Comparison of ENCODE assay signal across 14 cellular contexts in the genomic region with DNA sequence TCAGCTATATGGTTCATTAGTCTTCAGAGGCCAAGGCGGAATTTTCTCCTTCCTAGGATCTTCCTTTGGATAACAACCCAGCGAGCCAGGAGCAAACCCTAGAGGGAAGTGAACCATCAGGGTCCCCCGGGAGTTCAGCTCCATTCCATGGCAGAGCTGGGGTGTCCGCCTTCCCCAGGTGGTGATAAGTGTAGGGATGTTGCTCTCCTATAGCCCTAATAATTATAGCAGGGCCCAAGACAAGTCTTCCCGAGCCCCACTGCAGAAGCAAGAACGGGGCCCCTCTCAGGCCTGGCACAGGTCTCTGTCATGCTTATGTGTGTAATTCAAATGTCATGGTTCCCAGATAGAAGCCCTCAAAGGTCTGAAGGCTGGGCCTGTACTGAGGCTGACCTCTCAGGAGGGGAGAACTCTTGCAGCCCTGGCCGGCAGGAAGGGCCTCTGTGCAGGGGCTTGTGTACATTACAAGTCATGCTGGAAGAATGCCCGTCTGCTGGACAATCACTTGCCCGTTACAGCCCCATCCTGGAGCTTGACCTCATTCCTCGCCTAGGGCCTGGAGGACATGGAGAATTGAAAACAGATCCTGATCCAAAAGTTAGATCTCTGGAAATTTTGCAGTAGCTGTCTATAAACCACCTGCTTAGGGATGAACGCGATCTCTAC. TPM values are rescaled to one million over a fixed set of nuclear protein-coding genes. Genes with fewer than 3 reads are reported as not detected.
DNase-seq lines count a peak whose midpoint lies in the region; ATAC-seq and TF ChIP-seq lines count a peak whose summit lies in the region.
"Had no signal": no experiment of that assay in that cellular context is flagged by ENCODE, and none has a peak within 500 bp of the region (broad histone marks: within the 10 kb centered on the region; RNA-seq: fewer than 3 reads in every experiment).

No MANE protein-coding gene starts in this region.

- H3K36me3 Mint-ChIP-seq in chondrocyte (ENCODE audit: low read depth): no peaks in the 10 kb centered on the region
- H3K36me3 Mint-ChIP-seq in nephron progenitor cell (ENCODE audit: low read depth): no peaks in the 10 kb centered on the region
- H3K36me3 Mint-ChIP-seq in Calu3 (ENCODE audit: insufficient read depth, unreplicated experiment): no peaks in the 10 kb centered on the region
- no peaks in the 10 kb centered on the region for H3K36me3 Mint-ChIP-seq in CD4-positive, alpha-beta T cell (ENCODE audit: low read depth)
- no peaks in the 10 kb centered on the region for H3K36me3 Mint-ChIP-seq in CD4-positive, alpha-beta memory T cell

- no TSS peak for BruUV-seq in Calu3 (replicated peaks; lab: Mats Ljungman, UMichigan)

- no peak for ATAC-seq in CD4-positive, alpha-beta T cell (ENCODE audit: poor library complexity)
- ATAC-seq: GM12878 had no signal

- CTCF ChIA-PET in Calu3 (lab: Charles Lee): no interaction called here
- CTCF ChIA-PET in CD4-positive, alpha-beta T cell (lab: Charles Lee): no interaction called here
- CTCF ChIA-PET in CD4-positive, alpha-beta memory T cell (lab: Charles Lee; ENCODE audit: partially characterized antibody): no interaction called here

- no peak overlapping the region for H3K4me3 ChIP-seq in CD4-positive, alpha-beta memory T cell (ENCODE audit: low read length in 2 of 2)
- H3K4me3 ChIP-seq: GM12878, tibial nerve had no signal

- no peaks in the 10 kb centered on the region for H3K36me3 ChIP-seq in CD4-positive, alpha-beta memory T cell (ENCODE audit: insufficient read depth, low read length)
- H3K36me3 ChIP-seq: tibial nerve had no signal

- intact Hi-C loops in Calu3 (cut with micrococcal nuclease; ENCODE audit: unreplicated experiment): no loop called here
- intact Hi-C loops in CD4-positive, alpha-beta T cell (cut with DNase I, micrococcal nuclease): no loop called here
- intact Hi-C loops in CD4-positive, alpha-beta memory T cell (cut with micrococcal nuclease): no loop called here

- TF ChIP-seq CTCF in chondrocyte (IDR thresholded peaks at IDR 0.05) (no peak), nephron progenitor cell (IDR thresholded peaks at IDR 0.05) (no peak), Calu3 (IDR thresholded peaks at IDR 0.05; ENCODE audit: unreplicated experiment) (no peak)
- no peak for TF ChIP-seq CTCF in CD4-positive, alpha-beta T cell (IDR thresholded peaks at IDR 0.05)

- H3K4me3 Mint-ChIP-seq in chondrocyte (ENCODE audit: unreplicated experiment): no peak overlapping the region
- H3K4me3 Mint-ChIP-seq in nephron progenitor cell: peak overlapping the region; percentile 18
- H3K4me3 Mint-ChIP-seq in Calu3 (ENCODE audit: low read depth, unreplicated experiment): no peak overlapping the region
- no peak overlapping the region for H3K4me3 Mint-ChIP-seq in CD4-positive, alpha-beta T cell
- H3K4me3 Mint-ChIP-seq in CD4-positive, alpha-beta memory T cell: no peak overlapping the region
- H3K4me3 Mint-ChIP-seq: activated CD4-positive, alpha-beta T cell treated with anti-CD3 and anti-CD28 coated beads, Interleukin-2, amount 10 ng/mL, durations not matched to agents 24 days and 14 days; nephron had no signal

- no peaks in the 10 kb centered on the region for H3K4me1 ChIP-seq in CD4-positive, alpha-beta memory T cell (ENCODE audit: insufficient read depth, low read length)
- H3K4me1 ChIP-seq: tibial nerve had no signal

- H3K27me3 Mint-ChIP-seq in chondrocyte (ENCODE audit: low read depth): peaks cover 30% of the 10 kb centered on the region
- H3K27me3 Mint-ChIP-seq in nephron progenitor cell (ENCODE audit: low read depth, poor library complexity): peaks cover 50% of the 10 kb centered on the region
- H3K27me3 Mint-ChIP-seq in Calu3 (ENCODE audit: unreplicated experiment): peaks cover 100% of the 10 kb centered on the region
- peaks cover 17% of the 10 kb centered on the region for H3K27me3 Mint-ChIP-seq in CD4-positive, alpha-beta T cell
- peaks cover 7 to 16% of the 10 kb centered on the region in 2 donors for H3K27me3 Mint-ChIP-seq in CD4-positive, alpha-beta memory T cell

- H3K27me3 ChIP-seq in CD4-positive, alpha-beta T cell (ENCODE audit: control insufficient read depth, insufficient read depth, low read length): peaks cover 2% of the 10 kb centered on the region
- H3K27me3 ChIP-seq in CD4-positive, alpha-beta memory T cell (ENCODE audit: insufficient read depth, low read length): no peaks in the 10 kb centered on the region

- no peak overlapping the region for H3K27ac ChIP-seq in CD4-positive, alpha-beta T cell (ENCODE audit: low read depth, low read length)
- H3K27ac ChIP-seq in CD4-positive, alpha-beta memory T cell (ENCODE audit: low read depth, low read length): no peak overlapping the region
- H3K27ac ChIP-seq: tibial nerve had no signal

- H3K9me3 Mint-ChIP-seq in chondrocyte (ENCODE audit: low read depth): no peaks in the 10 kb centered on the region
- no peaks in the 10 kb centered on the region for H3K9me3 Mint-ChIP-seq in nephron progenitor cell
- H3K9me3 Mint-ChIP-seq in Calu3 (ENCODE audit: low read depth, unreplicated experiment): no peaks in the 10 kb centered on the region
- H3K9me3 Mint-ChIP-seq in CD4-positive, alpha-beta T cell: no peaks in the 10 kb centered on the region
- H3K9me3 Mint-ChIP-seq in CD4-positive, alpha-beta memory T cell: no peaks in the 10 kb centered on the region
- H3K9me3 Mint-ChIP-seq: activated CD4-positive, alpha-beta T cell treated with anti-CD3 and anti-CD28 coated beads, Interleukin-2, amount 10 ng/mL, durations not matched to agents 24 days and 14 days; nephron had no signal

- peak overlapping the region; percentile 22 for H3K27ac Mint-ChIP-seq in chondrocyte (ENCODE audit: unreplicated experiment)
- H3K27ac Mint-ChIP-seq in nephron progenitor cell: peak overlapping the region; percentile 59
- no peak overlapping the region for H3K27ac Mint-ChIP-seq in Calu3 (ENCODE audit: unreplicated experiment)
- H3K27ac Mint-ChIP-seq in CD4-positive, alpha-beta T cell: no peak overlapping the region
- H3K27ac Mint-ChIP-seq in CD4-positive, alpha-beta memory T cell: no peak overlapping the region
- H3K27ac Mint-ChIP-seq: activated CD4-positive, alpha-beta T cell treated with anti-CD3 and anti-CD28 coated beads, Interleukin-2, amount 10 ng/mL, durations not matched to agents 24 days and 14 days had no signal

- peak; percentile 51 for DNase-seq in AG08396 (ENCODE audit: low spot score)
- DNase-seq in NCI-H1694 (lab: John Stamatoyannopoulos, UW): peak; percentile 58
- DNase-seq in chondrocyte (ENCODE audit: low spot score): peak; percentile 50
- peak; percentile 26 for DNase-seq in nephron progenitor cell
- DNase-seq in Calu3: no peak
- no peak for DNase-seq in CD4-positive, alpha-beta T cell
- DNase-seq in NCI-H524 treated with DMSO at 0.1 percent for 48 hours (lab: John Stamatoyannopoulos, UW): no peak
- no peak for DNase-seq in CD4-positive, alpha-beta memory T cell
- DNase-seq: activated CD4-positive, alpha-beta T cell treated with anti-CD3 and anti-CD28 coated beads, Interleukin-2, amount 10 ng/mL, durations not matched to agents 24 days and 14 days; T-helper 1 cell had no signal

- no peaks in the 10 kb centered on the region for H3K9me3 ChIP-seq in CD4-positive, alpha-beta T cell (ENCODE audit: control insufficient read depth, low read length)
- no peaks in the 10 kb centered on the region for H3K9me3 ChIP-seq in CD4-positive, alpha-beta memory T cell (ENCODE audit: control insufficient read depth in 1 of 2, low read length in 2 of 2)
- H3K9me3 ChIP-seq: tibial nerve had no signal

- H3K4me1 Mint-ChIP-seq in chondrocyte (ENCODE audit: low read depth) (peaks cover 19% of the 10 kb centered on the region), nephron progenitor cell (peaks cover 68% of the 10 kb centered on the region), Calu3 (ENCODE audit: low read depth, unreplicated experiment) (no peaks in the 10 kb centered on the region)
- H3K4me1 Mint-ChIP-seq in CD4-positive, alpha-beta T cell (ENCODE audit: low read depth): no peaks in the 10 kb centered on the region
- no peaks in the 10 kb centered on the region for H3K4me1 Mint-ChIP-seq in CD4-positive, alpha-beta memory T cell
- H3K4me1 Mint-ChIP-seq: activated CD4-positive, alpha-beta T cell treated with anti-CD3 and anti-CD28 coated beads, Interleukin-2, amount 10 ng/mL, durations not matched to agents 24 days and 14 days had no signal

- POLR2A ChIA-PET in CD4-positive, alpha-beta T cell (lab: Charles Lee): no interaction called here
- POLR2A ChIA-PET in CD4-positive, alpha-beta memory T cell (lab: Charles Lee; ENCODE audit: partially characterized antibody): no interaction called here

RNA-seq across cellular contexts. Expression of a gene that starts 17.3 kb away (rescaled TPM):
- total RNA-seq in chondrocyte: not detected in 3 replicates
- not detected in 2 replicates for total RNA-seq in Calu3 (2022)
- under 1 TPM in 1 of 2 experiments, not detected in 1; 0.11 TPM for total RNA-seq in CD4-positive, alpha-beta T cell
- not detected for total RNA-seq in CD4-positive, alpha-beta memory T cell
- not detected for polyA plus RNA-seq in CD4-positive, alpha-beta memory T cell
- total RNA-seq: GM12878, lower leg skin, tibial nerve had no signal

Comparison
In these comparisons a context has a peak if more than half of its experiments do, and no peak if none do; other contexts are left out.
1. DNase-seq: peak in AG08396 (single experiment), NCI-H1694 (single experiment), chondrocyte (single experiment) and nephron progenitor cell (single experiment); none in Calu3 (single experiment), CD4-positive, alpha-beta T cell (0 of 10), NCI-H524 treated with DMSO at 0.1 percent for 48 hours (single experiment) and CD4-positive, alpha-beta memory T cell (0 of 5).
2. H3K27ac Mint-ChIP-seq: peak in chondrocyte (single experiment) and nephron progenitor cell (single experiment); none in Calu3 (single experiment), CD4-positive, alpha-beta T cell (single experiment) and CD4-positive, alpha-beta memory T cell (0 of 7).